Comparison of ENCODE assay signal across 32 cellular contexts in genomic region chr2:143392358-143392757, GRCh38.
"Had no signal": no experiment of that assay in that cellular context is flagged by ENCODE, and none has a peak within 500 bp of the region (broad histone marks: within the 10 kb centered on the region; RNA-seq: fewer than 3 reads in every experiment).

No MANE protein-coding gene starts in this region.

- H3K36me3 Mint-ChIP-seq: WTC11 had no signal

- ATAC-seq: activated CD4-positive, CD25-positive, alpha-beta regulatory T cell treated with anti-CD3 and anti-CD28 coated beads, Interleukin-2, amount 50 U/mL, for 24 hours; activated CD8-positive, alpha-beta memory T cell treated with anti-CD3 and anti-CD28 coated beads, Interleukin-2, amount 10 ng/mL, durations not matched to agents 7 days and 5 days; activated CD8-positive, alpha-beta T cell treated with anti-CD3 and anti-CD28 coated beads, Interleukin-2, amount 10 ng/mL, durations not matched to agents 7 days and 5 days; body of pancreas; T-cell; T-helper 17 cell; WTC11 had no signal

- H3K27me3 Mint-ChIP-seq: activated CD4-positive, alpha-beta memory T cell treated with anti-CD3 and anti-CD28 coated beads, Interleukin-2, amount 10 ng/mL, durations not matched to agents 7 days and 5 days; activated CD4-positive, alpha-beta T cell treated with anti-CD3 and anti-CD28 coated beads, Interleukin-2, amount 10 ng/mL, durations not matched to agents 7 days and 5 days; activated CD8-positive, alpha-beta memory T cell treated with anti-CD3 and anti-CD28 coated beads, Interleukin-2, amount 10 ng/mL, durations not matched to agents 7 days and 5 days; activated naive CD8-positive, alpha-beta T cell treated with anti-CD3 and anti-CD28 coated beads, Interleukin-2, amount 10 ng/mL, durations not matched to agents 7 days and 5 days; activated T-cell treated with anti-CD3 and anti-CD28 coated beads, Interleukin-2, amount 50 U/mL, for 24 hours; T-cell; T-helper 17 cell had no signal

- H3K4me3 Mint-ChIP-seq: activated CD4-positive, alpha-beta memory T cell treated with anti-CD3 and anti-CD28 coated beads, Interleukin-2, amount 10 ng/mL, durations not matched to agents 7 days and 5 days; activated CD4-positive, alpha-beta T cell treated with anti-CD3 and anti-CD28 coated beads, Interleukin-2, amount 10 ng/mL, durations not matched to agents 7 days and 5 days; activated CD8-positive, alpha-beta memory T cell treated with anti-CD3 and anti-CD28 coated beads, Interleukin-2, amount 10 ng/mL, durations not matched to agents 7 days and 5 days; activated CD8-positive, alpha-beta T cell treated with anti-CD3 and anti-CD28 coated beads, Interleukin-2, amount 10 ng/mL, durations not matched to agents 7 days and 5 days; activated naive CD4-positive, alpha-beta T cell treated with anti-CD3 and anti-CD28 coated beads for 36 hours; activated naive CD8-positive, alpha-beta T cell treated with anti-CD3 and anti-CD28 coated beads, Interleukin-2, amount 10 ng/mL, durations not matched to agents 7 days and 5 days; activated T-cell treated with anti-CD3 and anti-CD28 coated beads, Interleukin-2, amount 50 U/mL, for 24 hours; T-cell; T-helper 17 cell; T-helper 2 cell treated with Interferon-gamma antibody and Interleukin-4, amounts not matched to agents 5 μg/mL and 100 μg/mL, for 36 hours; WTC11 had no signal

- H3K9me3 Mint-ChIP-seq: activated CD4-positive, alpha-beta memory T cell treated with anti-CD3 and anti-CD28 coated beads, Interleukin-2, amount 10 ng/mL, durations not matched to agents 7 days and 5 days; activated CD4-positive, alpha-beta T cell treated with anti-CD3 and anti-CD28 coated beads, Interleukin-2, amount 10 ng/mL, durations not matched to agents 7 days and 5 days; activated naive CD4-positive, alpha-beta T cell treated with anti-CD3 and anti-CD28 coated beads for 36 hours; activated naive CD4-positive, alpha-beta T cell treated with anti-CD3 and anti-CD28 coated beads, Interleukin-2, amount 50 U/mL, for 72 hours; activated naive CD8-positive, alpha-beta T cell treated with anti-CD3 and anti-CD28 coated beads, Interleukin-2, amount 10 ng/mL, durations not matched to agents 7 days and 5 days; activated T-cell treated with anti-CD3 and anti-CD28 coated beads, Interleukin-2, amount 50 U/mL, for 24 hours; T-cell; T-helper 2 cell treated with Interferon-gamma antibody and Interleukin-4, amounts not matched to agents 5 μg/mL and 100 μg/mL, for 36 hours; WTC11 had no signal

- H3K27ac Mint-ChIP-seq: activated CD4-positive, alpha-beta memory T cell treated with anti-CD3 and anti-CD28 coated beads, Interleukin-2, amount 10 ng/mL, durations not matched to agents 7 days and 5 days; activated CD4-positive, alpha-beta T cell treated with anti-CD3 and anti-CD28 coated beads, Interleukin-2, amount 10 ng/mL, durations not matched to agents 7 days and 5 days; activated CD8-positive, alpha-beta memory T cell treated with anti-CD3 and anti-CD28 coated beads, Interleukin-2, amount 10 ng/mL, durations not matched to agents 7 days and 5 days; activated CD8-positive, alpha-beta T cell treated with anti-CD3 and anti-CD28 coated beads, Interleukin-2, amount 10 ng/mL, durations not matched to agents 7 days and 5 days; activated naive CD4-positive, alpha-beta T cell treated with anti-CD3 and anti-CD28 coated beads for 36 hours; activated naive CD4-positive, alpha-beta T cell treated with anti-CD3 and anti-CD28 coated beads, Interleukin-2, amount 50 U/mL, for 72 hours; activated naive CD8-positive, alpha-beta T cell treated with anti-CD3 and anti-CD28 coated beads, Interleukin-2, amount 10 ng/mL, durations not matched to agents 7 days and 5 days; activated T-cell treated with anti-CD3 and anti-CD28 coated beads, Interleukin-2, amount 50 U/mL, for 24 hours; T-cell; T-helper 17 cell; T-helper 2 cell treated with Interferon-gamma antibody and Interleukin-4, amounts not matched to agents 5 μg/mL and 100 μg/mL, for 36 hours; WTC11 had no signal

- DNase-seq: activated CD4-positive, alpha-beta memory T cell treated with anti-CD3 and anti-CD28 coated beads, Interleukin-2, amount 10 ng/mL, durations not matched to agents 7 days and 5 days; activated CD4-positive, alpha-beta T cell treated with anti-CD3 and anti-CD28 coated beads for 1 hour; activated CD4-positive, alpha-beta T cell treated with anti-CD3 and anti-CD28 coated beads for 48 hours; activated CD4-positive, alpha-beta T cell treated with anti-CD3 and anti-CD28 coated beads, Interleukin-2, amount 10 ng/mL, durations not matched to agents 7 days and 5 days; activated CD4-positive, alpha-beta T cell treated with anti-CD3 and anti-CD28 coated beads, Interleukin-2, amount 50 U/mL, for 48 hours; activated CD4-positive, CD25-positive, alpha-beta regulatory T cell; activated CD8-positive, alpha-beta memory T cell treated with anti-CD3 and anti-CD28 coated beads for 24 hours; activated CD8-positive, alpha-beta memory T cell treated with anti-CD3 and anti-CD28 coated beads, Interleukin-2, amount 10 ng/mL, durations not matched to agents 7 days and 5 days; activated CD8-positive, alpha-beta memory T cell treated with anti-CD3 and anti-CD28 coated beads, Interleukin-2, amount 50 U/mL, for 48 hours; activated CD8-positive, alpha-beta T cell treated with anti-CD3 and anti-CD28 coated beads, Interleukin-2, amount 10 ng/mL, durations not matched to agents 7 days and 5 days; activated effector memory CD4-positive, alpha-beta T cell treated with anti-CD3 and anti-CD28 coated beads, Interleukin-2, amount 50 U/mL, for 16 hours; activated gamma-delta T cell treated with Interleukin-2 at 50 U/mL for 16 hours; activated naive CD4-positive, alpha-beta T cell; activated naive CD4-positive, alpha-beta T cell treated with anti-CD3 and anti-CD28 coated beads for 36 hours; activated naive CD4-positive, alpha-beta T cell treated with anti-CD3 and anti-CD28 coated beads, Interleukin-2, amount 50 U/mL, for 16 hours; activated naive CD8-positive, alpha-beta T cell treated with anti-CD3 and anti-CD28 coated beads, Interleukin-2, amount 10 ng/mL, durations not matched to agents 7 days and 5 days; activated T-cell treated with anti-CD3 and anti-CD28 coated beads, Interleukin-2, amount 50 U/mL, for 24 hours; activated T-cell treated with anti-CD3 and anti-CD28 coated beads, Interleukin-2, amount 50 U/mL, for 48 hours; adrenal gland; amniotic stem cell; aorta; body of pancreas; brain microvascular endothelial cell; caudate nucleus; T-cell; T-helper 17 cell; T-helper 9 cell; WERI-Rb-1 had no signal
